ENCODE assay signal across 32 cellular contexts in the genomic region with DNA sequence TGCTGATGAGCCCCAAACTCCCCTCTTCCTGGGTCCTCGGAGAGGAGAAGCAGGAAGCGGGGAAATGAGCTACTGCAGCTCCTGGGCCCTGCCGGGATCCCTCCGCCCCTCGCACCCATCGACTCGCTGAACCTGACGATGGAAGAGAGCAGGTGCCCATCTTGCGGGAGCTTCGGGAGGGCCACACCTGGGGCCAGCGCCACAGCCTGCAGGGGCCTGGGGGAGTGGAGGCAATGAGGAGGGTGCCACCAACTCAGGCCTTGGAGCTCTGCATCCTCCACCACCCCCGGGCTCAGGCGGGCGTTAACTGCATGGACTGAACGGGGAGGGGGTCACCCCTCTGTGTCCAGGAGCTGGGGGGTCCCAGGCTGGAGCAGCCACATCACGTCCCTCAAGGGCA.
"Had no signal": no experiment of that assay in that cellular context is flagged by ENCODE, and none has a peak within 500 bp of the region (broad histone marks: within the 10 kb centered on the region; RNA-seq: fewer than 3 reads in every experiment).

No MANE protein-coding gene starts in this region.

- H3K36me3 ChIP-seq: colonic mucosa had no signal

- FAIRE-seq: endometrium, endothelial cell of umbilical vein, frontal cortex had no signal

- H3K4me1 ChIP-seq: adrenal gland, body of pancreas, colonic mucosa had no signal

- H3K4me3 Mint-ChIP-seq: activated B cell treated with CpG ODN at 0.5 μM for 24 hours; activated CD8-positive, alpha-beta memory T cell treated with anti-CD3 and anti-CD28 coated beads, Interleukin-2, amount 10 ng/mL, durations not matched to agents 7 days and 5 days; activated CD8-positive, alpha-beta T cell treated with anti-CD3 and anti-CD28 coated beads, Interleukin-2, amount 10 ng/mL, durations not matched to agents 7 days and 5 days; activated naive CD4-positive, alpha-beta T cell treated with anti-CD3 and anti-CD28 coated beads for 36 hours; activated naive CD4-positive, alpha-beta T cell treated with anti-CD3 and anti-CD28 coated beads, Interleukin-2, amount 50 U/mL, for 24 hours; activated naive CD8-positive, alpha-beta T cell treated with anti-CD3 and anti-CD28 coated beads for 36 hours; activated naive CD8-positive, alpha-beta T cell treated with anti-CD3 and anti-CD28 coated beads, Interleukin-2, amount 50 U/mL, for 24 hours; activated T-helper 1 cell treated with anti-CD3 and anti-CD28 coated beads, Interleukin-12 subunit alpha, Interleukin-12 subunit beta, Interleukin-2, Interleukin-4 antibody, amounts not matched to agents 30 ng/mL and 10 ng/mL and 1 ng/mL, durations not matched to agents 14 hours and 24 hours and 36 hours had no signal

- H3K27me3 Mint-ChIP-seq: activated B cell treated with CpG ODN at 0.5 μM for 24 hours; activated CD8-positive, alpha-beta memory T cell treated with anti-CD3 and anti-CD28 coated beads, Interleukin-2, amount 10 ng/mL, durations not matched to agents 7 days and 5 days; activated naive CD4-positive, alpha-beta T cell treated with anti-CD3 and anti-CD28 coated beads, Interleukin-2, amount 50 U/mL, for 24 hours; activated naive CD8-positive, alpha-beta T cell treated with anti-CD3 and anti-CD28 coated beads for 36 hours; activated naive CD8-positive, alpha-beta T cell treated with anti-CD3 and anti-CD28 coated beads, Interleukin-2, amount 50 U/mL, for 24 hours had no signal

- H3K27me3 ChIP-seq: adrenal gland, body of pancreas, colonic mucosa, esophagus squamous epithelium had no signal

- H3K9me3 Mint-ChIP-seq: activated B cell treated with CpG ODN at 0.5 μM for 24 hours; activated naive CD4-positive, alpha-beta T cell treated with anti-CD3 and anti-CD28 coated beads for 36 hours; activated naive CD4-positive, alpha-beta T cell treated with anti-CD3 and anti-CD28 coated beads, Interleukin-2, amount 50 U/mL, for 24 hours; activated naive CD8-positive, alpha-beta T cell treated with anti-CD3 and anti-CD28 coated beads for 36 hours; activated naive CD8-positive, alpha-beta T cell treated with anti-CD3 and anti-CD28 coated beads, Interleukin-2, amount 50 U/mL, for 24 hours; activated T-helper 1 cell treated with anti-CD3 and anti-CD28 coated beads, Interleukin-12 subunit alpha, Interleukin-12 subunit beta, Interleukin-2, Interleukin-4 antibody, amounts not matched to agents 30 ng/mL and 10 ng/mL and 1 ng/mL, durations not matched to agents 14 hours and 24 hours and 36 hours; activated T-helper 2 cell treated with anti-CD3 and anti-CD28 coated beads, Interferon-gamma antibody, Interleukin-2, Interleukin-4, amounts not matched to agents 10 μg/mL and 5 μg/mL and 100 μg/mL, durations not matched to agents 14 hours and 24 hours and 36 hours had no signal

- ATAC-seq: activated CD4-positive, CD25-positive, alpha-beta regulatory T cell treated with anti-CD3 and anti-CD28 coated beads, Interleukin-2, amount 50 U/mL, for 24 hours; activated CD8-positive, alpha-beta memory T cell treated with anti-CD3 and anti-CD28 coated beads, Interleukin-2, amount 10 ng/mL, durations not matched to agents 7 days and 5 days; activated CD8-positive, alpha-beta T cell treated with anti-CD3 and anti-CD28 coated beads, Interleukin-2, amount 10 ng/mL, durations not matched to agents 7 days and 5 days; activated naive CD8-positive, alpha-beta T cell treated with anti-CD3 and anti-CD28 coated beads, Interleukin-2, amount 50 U/mL, for 24 hours; body of pancreas had no signal

- DNase-seq: activated B cell treated with CpG ODN at 0.5 μM for 24 hours; activated CD4-positive, alpha-beta T cell treated with anti-CD3 and anti-CD28 coated beads for 48 hours; activated CD4-positive, alpha-beta T cell treated with anti-CD3 and anti-CD28 coated beads, Interleukin-2, amount 50 U/mL, for 1 hour; activated CD4-positive, alpha-beta T cell treated with anti-CD3 and anti-CD28 coated beads, Interleukin-2, amount 50 U/mL, for 48 hours; activated CD8-positive, alpha-beta memory T cell treated with anti-CD3 and anti-CD28 coated beads, Interleukin-2, amount 10 ng/mL, durations not matched to agents 7 days and 5 days; activated CD8-positive, alpha-beta memory T cell treated with anti-CD3 and anti-CD28 coated beads, Interleukin-2, amount 50 U/mL, for 4 hours; activated CD8-positive, alpha-beta T cell treated with anti-CD3 and anti-CD28 coated beads, Interleukin-2, amount 10 ng/mL, durations not matched to agents 7 days and 5 days; activated effector memory CD4-positive, alpha-beta T cell treated with anti-CD3 and anti-CD28 coated beads, Interleukin-2, amount 50 U/mL, for 16 hours; activated naive CD4-positive, alpha-beta T cell treated with anti-CD3 and anti-CD28 coated beads for 36 hours; activated naive CD8-positive, alpha-beta T cell treated with anti-CD3 and anti-CD28 coated beads for 36 hours; activated naive CD8-positive, alpha-beta T cell treated with anti-CD3 and anti-CD28 coated beads, Interleukin-2, amount 50 U/mL, for 24 hours; activated T-cell treated with anti-CD3 and anti-CD28 coated beads, Interleukin-2, amount 50 U/mL, for 1 hour; activated T-cell treated with anti-CD3 and anti-CD28 coated beads, Interleukin-2, amount 50 U/mL, for 48 hours; adrenal gland; amygdala; aorta; body of pancreas; caudate nucleus; cerebellar nuclear complex; colonic mucosa; effector CD8-positive, alpha-beta T cell; esophagus squamous epithelium; head of caudate nucleus; T-helper 2 cell had no signal

- H3K4me3 ChIP-seq: adrenal gland, body of pancreas, colonic mucosa, esophagus squamous epithelium had no signal

- H3K27ac Mint-ChIP-seq: activated B cell treated with CpG ODN at 0.5 μM for 24 hours; activated CD8-positive, alpha-beta memory T cell treated with anti-CD3 and anti-CD28 coated beads, Interleukin-2, amount 10 ng/mL, durations not matched to agents 7 days and 5 days; activated CD8-positive, alpha-beta T cell treated with anti-CD3 and anti-CD28 coated beads, Interleukin-2, amount 10 ng/mL, durations not matched to agents 7 days and 5 days; activated naive CD4-positive, alpha-beta T cell treated with anti-CD3 and anti-CD28 coated beads for 36 hours; activated naive CD4-positive, alpha-beta T cell treated with anti-CD3 and anti-CD28 coated beads, Interleukin-2, amount 50 U/mL, for 24 hours; activated naive CD8-positive, alpha-beta T cell treated with anti-CD3 and anti-CD28 coated beads for 36 hours; activated naive CD8-positive, alpha-beta T cell treated with anti-CD3 and anti-CD28 coated beads, Interleukin-2, amount 50 U/mL, for 24 hours; activated T-helper 1 cell treated with anti-CD3 and anti-CD28 coated beads, Interleukin-12 subunit alpha, Interleukin-12 subunit beta, Interleukin-2, Interleukin-4 antibody, amounts not matched to agents 30 ng/mL and 10 ng/mL and 1 ng/mL, durations not matched to agents 14 hours and 24 hours and 36 hours; activated T-helper 2 cell treated with anti-CD3 and anti-CD28 coated beads, Interferon-gamma antibody, Interleukin-2, Interleukin-4, amounts not matched to agents 10 μg/mL and 5 μg/mL and 100 μg/mL, durations not matched to agents 14 hours and 24 hours and 36 hours had no signal

- H3K27ac ChIP-seq: adrenal gland, body of pancreas, colonic mucosa, epithelial cell of prostate, esophagus squamous epithelium had no signal

- H3K9me3 ChIP-seq: adrenal gland, body of pancreas, colonic mucosa, esophagus squamous epithelium had no signal
